ENCODE assay signal across 9 cellular contexts in the genomic region with DNA sequence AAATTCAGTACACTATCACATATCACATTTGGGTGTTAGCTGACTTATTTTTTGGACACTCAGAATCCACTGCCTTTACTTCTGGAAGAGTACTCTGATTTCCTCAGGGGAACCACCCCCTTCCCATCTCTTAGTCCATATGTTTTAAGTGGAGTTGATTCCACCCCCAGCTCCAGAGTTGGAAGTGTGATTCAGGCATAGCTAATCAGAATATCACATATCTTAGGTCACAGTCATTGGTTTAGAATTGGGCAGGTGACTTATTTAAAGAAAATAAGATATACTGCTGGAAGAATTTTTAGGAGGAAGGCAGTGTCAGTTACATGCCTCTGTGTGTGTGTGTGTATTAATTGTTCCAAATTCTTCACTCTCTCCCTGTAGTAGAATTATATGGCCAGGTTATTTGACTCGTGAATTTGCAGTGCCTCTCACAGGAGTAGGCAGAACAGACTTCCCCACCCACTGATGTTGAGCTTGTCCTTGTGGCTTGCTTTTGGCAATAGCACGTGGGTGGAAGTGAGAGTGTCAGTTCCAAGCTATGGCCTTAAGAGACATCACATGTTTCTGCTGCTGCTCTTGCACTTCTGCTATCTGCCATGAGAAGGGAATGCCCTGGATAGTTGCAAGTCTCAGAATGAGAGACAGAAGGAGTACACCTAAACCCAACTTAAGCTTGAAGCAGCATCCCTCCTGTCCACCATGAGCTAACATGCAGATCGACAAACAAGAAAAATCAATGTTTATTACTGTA. TPM values are rescaled to one million over a fixed set of nuclear protein-coding genes. Genes with fewer than 3 reads are reported as not detected.
A peak's percentile ranks its signal among the peaks of the same experiment; 100 is the strongest.
DNase-seq lines count a peak whose midpoint lies in the region; ATAC-seq and TF ChIP-seq lines count a peak whose summit lies in the region.
"Had no signal": no experiment of that assay in that cellular context is flagged by ENCODE, and none has a peak within 500 bp of the region (broad histone marks: within the 10 kb centered on the region; RNA-seq: fewer than 3 reads in every experiment).

No MANE protein-coding gene starts in this region.

- H3K9me2 ChIP-seq in SK-N-SH: no peaks in the 10 kb centered on the region

- intact Hi-C loops in adrenal gland (cut with DNase I): no loop called here

- no peak overlapping the region for H3K9ac ChIP-seq in SK-N-SH
- no peak overlapping the region for H3K9ac ChIP-seq in skeletal muscle tissue (ENCODE audit: low read depth in 1 of 3, low read length in 3 of 3)
- H3K9ac ChIP-seq in smooth muscle cell (ENCODE audit: low read depth): no peak overlapping the region

- no peak overlapping the region for H3K4me3 ChIP-seq in SK-N-SH (ENCODE audit: low read depth in 2 of 2, low read length in 1 of 2)
- H3K4me3 ChIP-seq in adrenal gland: no peak overlapping the region
- H3K4me3 ChIP-seq in skeletal muscle tissue (ENCODE audit: low read length in 3 of 3): no peak overlapping the region
- H3K4me3 ChIP-seq in smooth muscle cell: no peak overlapping the region
- H3K4me3 ChIP-seq in BE2C (ENCODE audit: low read depth, low read length): no peak overlapping the region
- H3K4me3 ChIP-seq: A549 had no signal

- no peak for TF ChIP-seq POLR2A in adrenal gland (IDR thresholded peaks at IDR 0.05)

- TF ChIP-seq RAD21 in SK-N-SH (IDR thresholded peaks at IDR 0.05; ENCODE audit: low read length): no peak

- H3F3A ChIP-seq in SK-N-SH (replicated peaks; ENCODE audit: insufficient read depth) (peaks cover 5% of the 10 kb centered on the region), smooth muscle cell (ENCODE audit: low read depth) (no peaks in the 10 kb centered on the region)

- CTCF ChIA-PET in SK-N-SH (lab: Yijun Ruan, JAX): interaction anchor here (2.4 to 2.6 kb wide), 3 partner anchors 11 to 332 kb away, joined by 7 to 10 read pairs (median 8); no protein-coding TSS in a partner anchor

- no peaks in the 10 kb centered on the region for H3K36me3 ChIP-seq in SK-N-SH (replicated peaks in 1 of 2; ENCODE audit: control insufficient read depth in 1 of 2, insufficient read depth in 2 of 2, low read length in 1 of 2)
- no peaks in the 10 kb centered on the region for H3K36me3 ChIP-seq in adrenal gland (replicated peaks in 1 of 2)
- H3K36me3 ChIP-seq in skeletal muscle tissue (ENCODE audit: control insufficient read depth in 3 of 3, insufficient read depth in 3 of 3, low read length in 3 of 3): no peaks in the 10 kb centered on the region
- H3K36me3 ChIP-seq in smooth muscle cell (ENCODE audit: low read depth): no peaks in the 10 kb centered on the region
- H3K36me3 ChIP-seq in BE2C: no peaks in the 10 kb centered on the region

- 68% methylated on average over 3 of the region's 3 CpGs for WGBS in SK-N-SH (ENCODE audit: low lambda C conversion rate)
- 24 to 34% (median 26%) methylated on average over 3 of the region's 3 CpGs for WGBS in adrenal gland, 4 donors
- 48% methylated on average over 3 of the region's 3 CpGs for WGBS in smooth muscle cell (ENCODE audit: low lambda C conversion rate)

- H3K4me2 ChIP-seq in SK-N-SH (no peak overlapping the region), smooth muscle cell (no peak overlapping the region)
- H3K4me2 ChIP-seq: A549 had no signal

- DNase-seq in SK-N-SH (no peak), adrenal gland (peak; percentile 30 to 76 (median 56)), smooth muscle cell (lab: John Stamatoyannopoulos, UW; ENCODE audit: unreplicated experiment) (no peak), BE2C (no peak)
- DNase-seq in activated CD8-positive, alpha-beta memory T cell treated with anti-CD3 and anti-CD28 coated beads, Interleukin-2, amount 50 U/mL, for 4 hours: no peak

- H3K79me2 ChIP-seq in SK-N-SH (ENCODE audit: insufficient read depth) (no peaks in the 10 kb centered on the region), smooth muscle cell (ENCODE audit: low read depth) (no peaks in the 10 kb centered on the region)

- ATAC-seq in SK-N-SH treated with all-trans-retinoic acid at 6 μM for 48 hours (no peak; the same call in 2 of the 3 replicates), HG03045 (IDR thresholded peaks at IDR 0.05; ENCODE audit: unreplicated experiment) (peak; percentile 96)

- TF ChIP-seq CTCF in SK-N-SH (IDR thresholded peaks at IDR 0.05) (no peak), adrenal gland (IDR thresholded peaks at IDR 0.05) (no peak), smooth muscle cell (IDR thresholded peaks at IDR 0.05; ENCODE audit: borderline replicate concordance, insufficient read depth, poor library complexity, severe bottlenecking) (no peak), BE2C (IDR thresholded peaks at IDR 0.05; ENCODE audit: low read depth, low read length) (no peak)

- H3K27ac ChIP-seq in SK-N-SH (ENCODE audit: low read depth in 2 of 2, low read length in 1 of 2) (no peak overlapping the region), adrenal gland (peak overlapping the region in 2 of 5 donors; percentile 18 to 27), skeletal muscle tissue (ENCODE audit: low read depth, low read length) (peak overlapping the region; percentile 19), smooth muscle cell (ENCODE audit: low read depth) (no peak overlapping the region)
- H3K27ac ChIP-seq: A549 had no signal

- no peak for TF ChIP-seq EP300 in SK-N-SH (IDR thresholded peaks at IDR 0.05; ENCODE audit: borderline replicate concordance in 1 of 2, low read depth in 1 of 2, low read length in 1 of 2)

- H3K27me3 ChIP-seq in SK-N-SH (ENCODE audit: insufficient read depth): no peaks in the 10 kb centered on the region
- H3K27me3 ChIP-seq in adrenal gland: no peaks in the 10 kb centered on the region
- no peaks in the 10 kb centered on the region for H3K27me3 ChIP-seq in skeletal muscle tissue (ENCODE audit: control insufficient read depth in 3 of 3, insufficient read depth in 3 of 3, low read length in 3 of 3)
- peaks cover 32% of the 10 kb centered on the region for H3K27me3 ChIP-seq in smooth muscle cell (ENCODE audit: low read depth)
- H3K27me3 ChIP-seq in BE2C: peaks cover 4% of the 10 kb centered on the region; the same call in 1 of the 2 replicates

- H2AFZ ChIP-seq in SK-N-SH (ENCODE audit: low read depth) (peak overlapping the region; percentile 23; the same call in 1 of the 2 replicates), smooth muscle cell (ENCODE audit: low read depth) (no peak overlapping the region)

- no peaks in the 10 kb centered on the region for H3K9me3 ChIP-seq in SK-N-SH
- no peaks in the 10 kb centered on the region for H3K9me3 ChIP-seq in adrenal gland (replicated peaks in 1 of 3)
- H3K9me3 ChIP-seq in skeletal muscle tissue (ENCODE audit: control insufficient read depth in 3 of 3, low read length in 3 of 3): no peaks in the 10 kb centered on the region
- no peaks in the 10 kb centered on the region for H3K9me3 ChIP-seq in smooth muscle cell (replicated peaks; ENCODE audit: low read depth)
- H3K9me3 ChIP-seq in BE2C: no peaks in the 10 kb centered on the region
- H3K9me3 ChIP-seq: A549 had no signal

- H4K20me1 ChIP-seq in SK-N-SH (ENCODE audit: insufficient read depth): no peaks in the 10 kb centered on the region
- no peaks in the 10 kb centered on the region for H4K20me1 ChIP-seq in smooth muscle cell (ENCODE audit: low read depth)

- H3K4me1 ChIP-seq in SK-N-SH (ENCODE audit: control insufficient read depth in 1 of 2, insufficient read depth in 2 of 2, low read depth in 1 of 2, low read length in 1 of 2): no peaks in the 10 kb centered on the region
- H3K4me1 ChIP-seq in adrenal gland (replicated peaks in 1 of 2): no peaks in the 10 kb centered on the region
- no peaks in the 10 kb centered on the region for H3K4me1 ChIP-seq in skeletal muscle tissue (ENCODE audit: control insufficient read depth in 3 of 3, insufficient read depth in 3 of 3, low read length in 3 of 3)
- peaks cover 7% of the 10 kb centered on the region for H3K4me1 ChIP-seq in smooth muscle cell (ENCODE audit: low read depth)
- H3K4me1 ChIP-seq in BE2C: no peaks in the 10 kb centered on the region
- H3K4me1 ChIP-seq: A549 had no signal

- POLR2A ChIA-PET in SK-N-SH (lab: Yijun Ruan, JAX): no interaction called here

TF ChIP-seq in SK-N-SH, 30 proteins besides CTCF, POLR2A, EP300 and RAD21 (continues in another document):
- TF ChIP-seq SIN3A (IDR thresholded peaks at IDR 0.05; ENCODE audit: borderline replicate concordance, low read depth, low read length) (no peak), MXI1 (IDR thresholded peaks at IDR 0.05; ENCODE audit: low read depth, low read length) (no peak), POLR2AphosphoS5 (IDR thresholded peaks at IDR 0.05; ENCODE audit: low read depth, low read length) (no peak), TEAD4 (IDR thresholded peaks at IDR 0.05; ENCODE audit: borderline replicate concordance, insufficient read depth) (no peak), EZH2phosphoT487 (IDR thresholded peaks at IDR 0.05; ENCODE audit: borderline replicate concordance, low read depth) (no peak)

TF ChIP-seq in SK-N-SH treated with all-trans-retinoic acid at 6 μM for 48 hours, 23 proteins besides CTCF, POLR2A, EP300 and RAD21 (continues in another document):
- TF ChIP-seq, protein P1, sequence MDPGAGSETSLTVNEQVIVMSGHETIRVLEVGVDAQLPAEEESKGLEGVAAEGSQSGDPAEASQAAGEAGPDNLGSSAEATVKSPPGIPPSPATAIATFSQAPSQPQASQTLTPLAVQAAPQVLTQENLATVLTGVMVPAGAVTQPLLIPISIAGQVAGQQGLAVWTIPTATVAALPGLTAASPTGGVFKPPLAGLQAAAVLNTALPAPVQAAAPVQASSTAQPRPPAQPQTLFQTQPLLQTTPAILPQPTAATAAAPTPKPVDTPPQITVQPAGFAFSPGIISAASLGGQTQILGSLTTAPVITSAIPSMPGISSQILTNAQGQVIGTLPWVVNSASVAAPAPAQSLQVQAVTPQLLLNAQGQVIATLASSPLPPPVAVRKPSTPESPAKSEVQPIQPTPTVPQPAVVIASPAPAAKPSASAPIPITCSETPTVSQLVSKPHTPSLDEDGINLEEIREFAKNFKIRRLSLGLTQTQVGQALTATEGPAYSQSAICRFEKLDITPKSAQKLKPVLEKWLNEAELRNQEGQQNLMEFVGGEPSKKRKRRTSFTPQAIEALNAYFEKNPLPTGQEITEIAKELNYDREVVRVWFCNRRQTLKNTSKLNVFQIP (CRISPR knock-in tag; IDR thresholded peaks at IDR 0.05; ENCODE audit: borderline replicate concordance, low read depth): no peak
- TF ChIP-seq TCF4 (CRISPR knock-in tag; IDR thresholded peaks at IDR 0.05; ENCODE audit: borderline replicate concordance): no peak

RNA-seq across cellular contexts. Expression of gene GAS2L3, which starts 6.4 kb away (rescaled TPM):
- polyA plus RNA-seq in SK-N-SH (2012; rRNA removed) (1.6 TPM in 2 replicates), adrenal gland (1 to 10 TPM in 2 of 3 donors, under 1 TPM in 1; 0.84 to 1.9 (median 1.8) TPM), smooth muscle cell (1.2 and 2.2 TPM in 2 replicates)
- polyA plus RNA-seq in SK-N-SH (2012; cell fraction: cytosol; rRNA removed): 1.8 and 2.0 TPM in 2 replicates
- polyA plus RNA-seq in SK-N-SH (2012; cell fraction: nucleus; rRNA removed): 2.0 and 4.4 TPM in 2 replicates
- total RNA-seq in adrenal gland (10 to 100 TPM in 1 of 8 donors, 1 to 10 TPM in 6, under 1 TPM in 1; 0.48 to 10.6 (median 4.8) TPM), skeletal muscle tissue (19.3 TPM), smooth muscle cell (5.8 and 10.1 TPM in 2 replicates)
- 4.9 TPM for polyA plus RNA-seq in BE2C (2012; ENCODE audit: insufficient read depth, insufficient read length, low read depth)

Comparison
In these comparisons a context has a peak if more than half of its experiments do, and no peak if none do; other contexts are left out.
1. DNase-seq: peak in adrenal gland (7 of 7); none in SK-N-SH (single experiment), smooth muscle cell (single experiment), BE2C (single experiment) and activated CD8-positive, alpha-beta memory T cell treated with anti-CD3 and anti-CD28 coated beads, Interleukin-2, amount 50 U/mL, for 4 hours (single experiment).